8 cellular contexts compared by ENCODE assay signal in genomic region chr2:113080134-113080533, GRCh38. TPM values are rescaled to one million over a fixed set of nuclear protein-coding genes. Genes with fewer than 3 reads are reported as not detected.
A peak's percentile ranks its signal among the peaks of the same experiment; 100 is the strongest.
DNase-seq lines count a peak whose midpoint lies in the region; ATAC-seq, FAIRE-seq and TF ChIP-seq lines count a peak whose summit lies in the region.

No MANE protein-coding gene starts in this region.

- H3K27me3 ChIP-seq in pancreas: no peaks in the 10 kb centered on the region

- FAIRE-seq in pancreas (lab: Jason Lieb, UNC): no peak

- no peaks in the 10 kb centered on the region for H3K36me3 ChIP-seq in pancreas

- peak; percentile 21 for DNase-seq in activated gamma-delta T cell treated with Interleukin-2 at 50 U/mL for 16 hours
- DNase-seq in activated gamma-delta T cell (lab: John Stamatoyannopoulos, UW): no peak
- peak; percentile 1 to 38 for DNase-seq in NCI-H1930 (lab: John Stamatoyannopoulos, UW)
- DNase-seq in activated CD8-positive, alpha-beta memory T cell treated with anti-CD3 and anti-CD28 coated beads for 24 hours: peak; percentile 83
- DNase-seq in fibroblast of mammary gland (ENCODE audit: low read depth): peak; percentile 17
- no peak for DNase-seq in pancreas
- DNase-seq in epidermal melanocyte (ENCODE audit: insufficient read length, low spot score): no peak

- no peaks in the 10 kb centered on the region for H3K9me3 ChIP-seq in pancreas

- no peaks in the 10 kb centered on the region for H3K4me1 ChIP-seq in pancreas

- no peak overlapping the region for H3K27ac ChIP-seq in pancreas

- peak in 2 of 4 donors; percentile 30 to 46 for ATAC-seq in pancreas
- ATAC-seq in GM21717 (IDR thresholded peaks at IDR 0.05; ENCODE audit: unreplicated experiment): no peak

- intact Hi-C loops in pancreas (cut with DNase I): no loop called here

- H3K4me3 ChIP-seq in fibroblast of mammary gland (ENCODE audit: control insufficient read depth, low read depth, low read length) (no peak overlapping the region), pancreas (no peak overlapping the region)

- 63 to 64% methylated on average over 9 of the region's 9 CpGs for WGBS in pancreas, 2 donors

- TF ChIP-seq CTCF in fibroblast of mammary gland (conservative IDR thresholded peaks at IDR 0.05; ENCODE audit: control insufficient read depth, insufficient read depth, low read depth, low read length) (peak; percentile 74), pancreas (IDR thresholded peaks at IDR 0.05) (peak in 3 of 4 donors; percentile 7 to 22 (median 14))

RNA-seq across cellular contexts. Expression of gene IL1F10, which starts 12.4 kb away (rescaled TPM):
- total RNA-seq in pancreas: not detected
- polyA plus RNA-seq in pancreas: not detected

RNA-seq across cellular contexts. Expression of gene IL36RN, which starts 21.1 kb away (rescaled TPM):
- not detected for total RNA-seq in pancreas
- polyA plus RNA-seq in pancreas: not detected

RNA-seq across cellular contexts. Expression of gene IL36B, which starts 27.5 kb away (rescaled TPM):
- not detected for total RNA-seq in pancreas
- not detected for polyA plus RNA-seq in pancreas

RNA-seq across cellular contexts. Expression of gene IL1RN, which starts 47.3 kb away (rescaled TPM):
- total RNA-seq in pancreas: 1 to 10 TPM in 3 of 6 donors, under 1 TPM in 2, not detected in 1; 0.37 to 3.1 (median 1.4) TPM
- polyA plus RNA-seq in pancreas: 1 to 10 TPM in 1 of 2 donors, under 1 TPM in 1; 0.65 to 1.6 TPM

Comparison
In these comparisons a context has a peak if more than half of its experiments do, and no peak if none do; other contexts are left out.
1. DNase-seq: peak in activated gamma-delta T cell treated with Interleukin-2 at 50 U/mL for 16 hours (single experiment), NCI-H1930 (2 of 2), activated CD8-positive, alpha-beta memory T cell treated with anti-CD3 and anti-CD28 coated beads for 24 hours (single experiment) and fibroblast of mammary gland (single experiment); none in activated gamma-delta T cell (single experiment), pancreas (0 of 6) and epidermal melanocyte (single experiment).